ENCODE assay signal across 8 cellular contexts in genomic region chr15:70584838-70585706, GRCh38.
DNase-seq lines count a peak whose midpoint lies in the region; ATAC-seq and TF ChIP-seq lines count a peak whose summit lies in the region.

No MANE protein-coding gene starts in this region.

- no peaks in the 10 kb centered on the region for H3K79me2 ChIP-seq in PC-3 (ENCODE audit: low read length)

- H3K4me1 ChIP-seq in PC-3 (ENCODE audit: insufficient read depth, low read length): peaks cover 13% of the 10 kb centered on the region
- H3K4me1 ChIP-seq in left lung: peaks cover 0 to 9% of the 10 kb centered on the region in 2 donors

- peak; percentile 22; the same call in 1 of the 2 replicates for ATAC-seq in PC-3
- ATAC-seq in left lung: peak; percentile 49
- ATAC-seq in HG02678 (IDR thresholded peaks at IDR 0.05; ENCODE audit: unreplicated experiment): no peak
- no peak for ATAC-seq in HG02588 (IDR thresholded peaks at IDR 0.05; ENCODE audit: unreplicated experiment)
- ATAC-seq in HG02759 (IDR thresholded peaks at IDR 0.05; ENCODE audit: unreplicated experiment): no peak

- H3K27ac ChIP-seq in PC-3 (ENCODE audit: low read length) (no peak overlapping the region), left lung (no peak overlapping the region)

- POLR2A ChIA-PET in PC-3 (lab: Charles Lee; ENCODE audit: unreplicated experiment): no interaction called here

- H3K36me3 ChIP-seq in PC-3 (ENCODE audit: low read depth, low read length): no peaks in the 10 kb centered on the region
- no peaks in the 10 kb centered on the region for H3K36me3 ChIP-seq in left lung

- H3K9me3 ChIP-seq in PC-3 (ENCODE audit: low read length) (no peaks in the 10 kb centered on the region), left lung (no peaks in the 10 kb centered on the region)

- DNase-seq in DMS53 treated with DMSO at 0.1 percent for 48 hours (lab: John Stamatoyannopoulos, UW; ENCODE audit: unreplicated experiment) (peak; percentile 51), PC-3 (peak; percentile 78), astrocyte of the hippocampus (ENCODE audit: low read depth, low spot score) (peak; percentile 76), left lung (no peak)
- peak; percentile 61 for DNase-seq in stimulated activated CD8-positive, alpha-beta memory T cell treated with anti-CD3 and anti-CD28 coated beads, Interleukin-4, amount 100 ng/mL, for 48 hours

- no peak overlapping the region for H3K9ac ChIP-seq in PC-3 (ENCODE audit: low read length)

- BruUV-seq in PC-3 (replicated peaks; lab: Mats Ljungman, UMichigan): no TSS peak

- H3K9me2 ChIP-seq in PC-3 (replicated peaks; ENCODE audit: low read length): no peaks in the 10 kb centered on the region

- TF ChIP-seq CTCF in PC-3 (conservative IDR thresholded peaks at IDR 0.05; ENCODE audit: low read depth, low read length): peak; percentile 34; the same call in 1 of the 2 replicates
- peak; percentile 14 to 28 for TF ChIP-seq CTCF in left lung (IDR thresholded peaks at IDR 0.05)

- peak overlapping the region; percentile 51 for H3K4me2 ChIP-seq in PC-3 (ENCODE audit: low read length)

- CTCF ChIA-PET in PC-3 (lab: Charles Lee): no interaction called here

- no peak overlapping the region for H2AFZ ChIP-seq in PC-3 (ENCODE audit: low read length)

- no peaks in the 10 kb centered on the region for H4K20me1 ChIP-seq in PC-3 (ENCODE audit: low read length)

- H3F3A ChIP-seq in PC-3 (ENCODE audit: low read length, unreplicated experiment): no peaks in the 10 kb centered on the region

- no peaks in the 10 kb centered on the region for H3K27me3 ChIP-seq in PC-3 (ENCODE audit: low read length)
- H3K27me3 ChIP-seq in left lung: peaks cover 13 to 30% of the 10 kb centered on the region in 2 donors

- no peak overlapping the region for H3K4me3 ChIP-seq in PC-3 (ENCODE audit: low read length)
- H3K4me3 ChIP-seq in left lung: no peak overlapping the region

- intact Hi-C loops in PC-3 (cut with micrococcal nuclease) (no loop called here), left lung (cut with DNase I) (no loop called here)

Comparison
In these comparisons a context has a peak if more than half of its experiments do, and no peak if none do; other contexts are left out.
1. DNase-seq: peak in DMS53 treated with DMSO at 0.1 percent for 48 hours (single experiment), PC-3 (single experiment), astrocyte of the hippocampus (single experiment) and stimulated activated CD8-positive, alpha-beta memory T cell treated with anti-CD3 and anti-CD28 coated beads, Interleukin-4, amount 100 ng/mL, for 48 hours (single experiment); none in left lung (0 of 2).
2. ATAC-seq: peak in PC-3 (single experiment) and left lung (single experiment); none in HG02678 (single experiment), HG02588 (single experiment) and HG02759 (single experiment).